Comparison of ENCODE assay signal across 8 cellular contexts in genomic region chr14:60722836-60723217, GRCh38. TPM values are rescaled to one million over a fixed set of nuclear protein-coding genes. Genes with fewer than 3 reads are reported as not detected.
DNase-seq lines count a peak whose midpoint lies in the region; ATAC-seq and TF ChIP-seq lines count a peak whose summit lies in the region.

No MANE protein-coding gene starts in this region.

- TF ChIP-seq CTCF in AG04449 (IDR thresholded peaks at IDR 0.05; ENCODE audit: insufficient read depth, low read length, missing control alignments): no peak
- TF ChIP-seq CTCF in activated B cell treated with CpG ODN at 0.5 μM for 24 hours (IDR thresholded peaks at IDR 0.05): no peak
- no peak for TF ChIP-seq CTCF in heart right ventricle (IDR thresholded peaks at IDR 0.05)

- ATAC-seq in activated B cell treated with CpG ODN at 0.5 μM for 24 hours (ENCODE audit: low read depth) (no peak), heart right ventricle (peak in 4 of 8 donors; percentile 5 to 31 (median 14)), sciatic nerve (peak; percentile 29), GM18867 (IDR thresholded peaks at IDR 0.05; ENCODE audit: unreplicated experiment) (no peak)

- peaks cover 10% of the 10 kb centered on the region for H3K36me3 ChIP-seq in H7 (replicated peaks; ENCODE audit: control insufficient read depth, insufficient read depth, low read length)
- no peaks in the 10 kb centered on the region for H3K36me3 ChIP-seq in heart right ventricle

- H3K27me3 Mint-ChIP-seq in activated B cell treated with CpG ODN at 0.5 μM for 24 hours: peaks cover 67% of the 10 kb centered on the region

- CTCF ChIA-PET in AG04449 (lab: Yijun Ruan, JAX): interaction anchor here (0.6 to 2.0 kb wide), 4 partner anchors 64 to 545 kb away, joined by 3 to 5 read pairs (median 4); no protein-coding TSS in a partner anchor
- CTCF ChIA-PET in activated B cell treated with CpG ODN at 0.5 μM for 24 hours (lab: Charles Lee): interaction anchor here (1.5 kb wide), 1 partner anchor 10 kb away, joined by 6 read pairs; no protein-coding TSS in a partner anchor

- H3K27me3 ChIP-seq in H7 (ENCODE audit: control insufficient read depth, insufficient read depth, low read length) (no peaks in the 10 kb centered on the region), heart right ventricle (peaks cover 0 to 100% (median 57%) of the 10 kb centered on the region in 7 donors)

- POLR2A ChIA-PET in AG04449 (lab: Yijun Ruan, JAX) (interaction anchor here (0.8 to 1.7 kb wide), 3 partner anchors 63 to 257 kb away, joined by 3 read pairs; no protein-coding TSS in a partner anchor), activated B cell treated with CpG ODN at 0.5 μM for 24 hours (lab: Charles Lee) (interaction anchor here (0.7 to 1.2 kb wide), 2 partner anchors 10 to 67 kb away, joined by 3 to 6 read pairs; no protein-coding TSS in a partner anchor)

- DNase-seq in AG04449 (ENCODE audit: low read depth, low spot score) (no peak), H7 (peak; percentile 76), activated B cell treated with CpG ODN at 0.5 μM for 24 hours (no peak), heart right ventricle (peak in 1 of 2 donors; percentile 13), sciatic nerve (ENCODE audit: low spot score) (peak; percentile 58), AML-193 (lab: John Stamatoyannopoulos, UW) (no peak)
- no peak for DNase-seq in stimulated activated CD4-positive, alpha-beta T cell treated with anti-CD3 and anti-CD28 coated beads, Interleukin-15, amount 100 ng/mL, for 24 hours

- intact Hi-C loops in activated B cell treated with CpG ODN at 0.5 μM for 24 hours (cut with micrococcal nuclease) (loop anchor here (1.0 to 5.0 kb wide), 6 partner anchors 30 to 396 kb away; partner anchors contain the start of genes SLC38A6 and TRMT5), heart right ventricle (cut with DNase I) (loop anchor here in 3 of 10 donors (5.0 to 10.0 kb wide), 4 partner anchors 66 to 302 kb away; partner anchors contain the start of genes SLC38A6 (in 2 of the 3) and TRMT5 (in 2 of the 3)), sciatic nerve (cut with DNase I) (loop anchor here (10.0 kb wide), 1 partner anchor 68 kb away; no protein-coding TSS in a partner anchor)

- peaks cover 4% of the 10 kb centered on the region for H3K9me3 Mint-ChIP-seq in activated B cell treated with CpG ODN at 0.5 μM for 24 hours

- peak overlapping the region; percentile 82 for H3K4me3 ChIP-seq in AG04449 (ENCODE audit: low read depth, low read length)
- peak overlapping the region; percentile 98 for H3K4me3 ChIP-seq in H7 (ENCODE audit: insufficient read depth, low read depth, low read length)
- H3K4me3 ChIP-seq in heart right ventricle: peak overlapping the region; percentile 59 to 80 (median 74)

- H3K27ac Mint-ChIP-seq in activated B cell treated with CpG ODN at 0.5 μM for 24 hours: no peak overlapping the region

- 0 to 1% methylated on average over 20 to 21 of the region's 21 CpGs for WGBS in heart right ventricle, 2 donors

- H3K9me3 ChIP-seq in heart right ventricle: no peaks in the 10 kb centered on the region

- peaks cover 22% of the 10 kb centered on the region for H3K4me1 Mint-ChIP-seq in activated B cell treated with CpG ODN at 0.5 μM for 24 hours

- H3K4me3 Mint-ChIP-seq in activated B cell treated with CpG ODN at 0.5 μM for 24 hours: peak overlapping the region; percentile 87

- H3K4me1 ChIP-seq in heart right ventricle: peaks cover 0 to 34% (median 19%) of the 10 kb centered on the region in 9 donors

- H3K27ac ChIP-seq in heart right ventricle: peak overlapping the region in 1 of 10 donors; percentile 58

- no peaks in the 10 kb centered on the region for H3K36me3 Mint-ChIP-seq in activated B cell treated with CpG ODN at 0.5 μM for 24 hours (ENCODE audit: low read depth)

RNA-seq across cellular contexts. Expression of gene SIX4, which starts 1.3 kb away (rescaled TPM):
- 24.7 and 25.8 TPM in 2 replicates for total RNA-seq in H7 (2014; rRNA removed; shearing (Covaris generic))
- not detected in 2 replicates for total RNA-seq in activated B cell treated with CpG ODN at 0.5 μM for 24 hours
- 1 to 10 TPM in 3 of 10 donors, under 1 TPM in 7; 0.59 to 1.5 (median 0.82) TPM for total RNA-seq in heart right ventricle
- polyA plus RNA-seq in heart right ventricle: under 1 TPM; 0.16 to 0.29 TPM
- total RNA-seq in sciatic nerve: 2.2 TPM

RNA-seq across cellular contexts. Expression of gene MNAT1, which starts 11.7 kb away (rescaled TPM):
- total RNA-seq in H7 (2014; rRNA removed; shearing (Covaris generic)): 57.4 and 78.2 TPM in 2 replicates
- total RNA-seq in activated B cell treated with CpG ODN at 0.5 μM for 24 hours (33.6 and 37.1 TPM in 2 replicates), heart right ventricle (10 to 100 TPM; 22.8 to 35.3 (median 29.9) TPM), sciatic nerve (39.9 TPM)
- 10 to 100 TPM; 13.9 to 20.5 TPM for polyA plus RNA-seq in heart right ventricle

Comparison
In these comparisons a context has a peak if more than half of its experiments do, and no peak if none do; other contexts are left out.
1. DNase-seq: peak in H7 (single experiment) and sciatic nerve (single experiment); none in AG04449 (single experiment), activated B cell treated with CpG ODN at 0.5 μM for 24 hours (single experiment), stimulated activated CD4-positive, alpha-beta T cell treated with anti-CD3 and anti-CD28 coated beads, Interleukin-15, amount 100 ng/mL, for 24 hours (single experiment) and AML-193 (0 of 2).
2. Peak in every context shown above with its lines, with median percentiles within 50 percentile points of each other: H3K4me3 ChIP-seq.